ENCODE assay signal across 13 cellular contexts in the genomic region with DNA sequence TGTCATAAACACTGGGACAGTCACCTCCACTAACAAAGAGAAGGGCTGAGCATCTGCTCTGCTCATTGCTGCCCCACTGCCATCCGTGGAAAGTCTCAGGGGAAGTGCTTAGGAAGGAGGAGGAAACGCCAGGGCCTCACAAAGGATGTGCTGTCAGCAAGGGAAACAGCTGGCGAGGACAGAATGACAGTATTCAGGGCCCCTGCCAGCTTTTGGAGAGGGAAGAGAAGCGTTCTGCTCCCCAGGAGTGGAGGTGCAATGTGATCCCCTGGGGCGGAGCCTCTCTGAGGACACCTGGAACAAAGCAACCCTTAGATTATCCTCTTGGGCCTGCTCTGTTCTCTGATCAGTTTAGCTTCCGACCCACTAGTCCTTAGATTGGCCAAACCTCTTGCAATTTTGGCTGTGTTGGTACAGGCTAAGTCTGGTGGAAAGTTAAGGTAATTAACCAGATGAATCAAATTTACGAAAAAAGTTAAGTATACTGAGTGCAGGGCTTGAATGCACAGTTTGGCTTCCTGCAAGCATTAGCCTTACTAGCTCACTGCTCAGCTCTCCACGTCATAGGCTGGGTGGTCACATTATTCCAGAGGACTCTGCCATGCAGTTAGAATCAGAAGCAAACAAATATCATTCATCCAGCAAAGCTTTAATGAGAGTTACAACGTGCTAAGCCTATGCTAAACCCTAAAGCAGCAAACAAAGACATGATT.
DNase-seq lines count a peak whose midpoint lies in the region; ATAC-seq and TF ChIP-seq lines count a peak whose summit lies in the region.
"Had no signal": no experiment of that assay in that cellular context is flagged by ENCODE, and none has a peak within 500 bp of the region (broad histone marks: within the 10 kb centered on the region; RNA-seq: fewer than 3 reads in every experiment).

No MANE protein-coding gene starts in this region.

- peak; percentile 91 for DNase-seq in NCI-H1105 (lab: John Stamatoyannopoulos, UW)
- peak; percentile 91 for DNase-seq in NCI-H510A treated with DMSO at 0.1 percent for 48 hours (lab: John Stamatoyannopoulos, UW)
- peak; percentile 48 for DNase-seq in pons (ENCODE audit: low spot score)
- DNase-seq in foreskin melanocyte: no peak
- DNase-seq in mesenchymal stem cell: no peak
- DNase-seq: activated CD4-positive, alpha-beta T cell treated with anti-CD3 and anti-CD28 coated beads, Interleukin-2, amount 50 U/mL, for 1 hour; activated naive CD4-positive, alpha-beta T cell treated with anti-CD3 and anti-CD28 coated beads for 36 hours; CD4-positive, alpha-beta T cell; stimulated activated CD4-positive, alpha-beta T cell treated with anti-CD3 and anti-CD28 coated beads, Interleukin-2, amount 100 ng/mL, for 24 hours; stimulated activated naive CD4-positive, alpha-beta T cell treated with Interleukin-2 at 50 U/mL for 16 hours had no signal

- H3K4me3 Mint-ChIP-seq in activated T-helper 17 cell treated with anti-CD3 and anti-CD28 coated beads, Interleukin-2, amount 50 U/mL, for 72 hours: no peak overlapping the region
- H3K4me3 Mint-ChIP-seq: activated naive CD4-positive, alpha-beta T cell treated with anti-CD3 and anti-CD28 coated beads for 36 hours; CD4-positive, alpha-beta T cell had no signal

- H3K27ac ChIP-seq in gastroesophageal sphincter (no peak overlapping the region), mesenchymal stem cell (ENCODE audit: low read length, poor library complexity, severe bottlenecking) (no peak overlapping the region)

- H3K14ac ChIP-seq in mesenchymal stem cell (ENCODE audit: low read length in 2 of 2): no peak overlapping the region

- H3K9me3 ChIP-seq in gastroesophageal sphincter: no peaks in the 10 kb centered on the region
- no peaks in the 10 kb centered on the region for H3K9me3 ChIP-seq in mesenchymal stem cell (ENCODE audit: control insufficient read depth, low read length)

- no peaks in the 10 kb centered on the region for H3K36me3 Mint-ChIP-seq in activated T-helper 17 cell treated with anti-CD3 and anti-CD28 coated beads, Interleukin-2, amount 50 U/mL, for 72 hours (ENCODE audit: low read depth)

- no peak overlapping the region for H2AK5ac ChIP-seq in mesenchymal stem cell (ENCODE audit: low read length, severe bottlenecking)

- H3K27me3 Mint-ChIP-seq in activated T-helper 17 cell treated with anti-CD3 and anti-CD28 coated beads, Interleukin-2, amount 50 U/mL, for 72 hours: peaks cover 11% of the 10 kb centered on the region

- H4K8ac ChIP-seq in mesenchymal stem cell (ENCODE audit: low read length): no peak overlapping the region

- H2BK5ac ChIP-seq in mesenchymal stem cell (ENCODE audit: low read depth, low read length, poor library complexity, severe bottlenecking): no peak overlapping the region

- no peak overlapping the region for H2BK12ac ChIP-seq in mesenchymal stem cell (ENCODE audit: low read length in 2 of 2)

- no peaks in the 10 kb centered on the region for H3K4me1 Mint-ChIP-seq in activated T-helper 17 cell treated with anti-CD3 and anti-CD28 coated beads, Interleukin-2, amount 50 U/mL, for 72 hours

- no peak overlapping the region for H2AFZ ChIP-seq in mesenchymal stem cell (ENCODE audit: low read depth, low read length)

- no peak overlapping the region for H3K23ac ChIP-seq in mesenchymal stem cell (ENCODE audit: low read length in 2 of 2)

- H2BK15ac ChIP-seq in mesenchymal stem cell (ENCODE audit: low read depth, poor library complexity, severe bottlenecking): no peak overlapping the region

- no peak for TF ChIP-seq EP300 in gastroesophageal sphincter (IDR thresholded peaks at IDR 0.05)

- peak; percentile 74 for ATAC-seq in gastroesophageal sphincter
- ATAC-seq in activated T-helper 17 cell treated with anti-CD3 and anti-CD28 coated beads, Interleukin-2, amount 50 U/mL, for 72 hours (replicated peaks): no peak
- ATAC-seq in GM18502 (IDR thresholded peaks at IDR 0.05; ENCODE audit: poor library complexity, unreplicated experiment): no peak

- H3K4ac ChIP-seq in mesenchymal stem cell (ENCODE audit: low read depth in 1 of 2, low read length in 2 of 2): no peak overlapping the region

- H3K18ac ChIP-seq in mesenchymal stem cell (ENCODE audit: low read depth in 1 of 2, low read length in 2 of 2): no peak overlapping the region

- H3K4me2 ChIP-seq in mesenchymal stem cell (ENCODE audit: low read length, poor library complexity, severe bottlenecking): no peak overlapping the region

- no peak overlapping the region for H2BK120ac ChIP-seq in mesenchymal stem cell (ENCODE audit: low read depth, low read length)

- no peak overlapping the region for H3K27ac Mint-ChIP-seq in activated T-helper 17 cell treated with anti-CD3 and anti-CD28 coated beads, Interleukin-2, amount 50 U/mL, for 72 hours
- H3K27ac Mint-ChIP-seq: activated naive CD4-positive, alpha-beta T cell treated with anti-CD3 and anti-CD28 coated beads for 36 hours; CD4-positive, alpha-beta T cell had no signal

- 60 to 62% methylated on average over 5 to 7 of the region's 9 CpGs for WGBS in gastroesophageal sphincter (ENCODE audit: low coverage in 1 of 2), 2 donors
- WGBS in mesenchymal stem cell: 55% methylated on average over 9 of the region's 9 CpGs

- no peak for TF ChIP-seq CTCF in gastroesophageal sphincter (IDR thresholded peaks at IDR 0.05)

- H3K9me3 Mint-ChIP-seq in activated T-helper 17 cell treated with anti-CD3 and anti-CD28 coated beads, Interleukin-2, amount 50 U/mL, for 72 hours: no peaks in the 10 kb centered on the region
- H3K9me3 Mint-ChIP-seq: activated naive CD4-positive, alpha-beta T cell treated with anti-CD3 and anti-CD28 coated beads for 36 hours; CD4-positive, alpha-beta T cell had no signal

- H3K79me1 ChIP-seq in mesenchymal stem cell (replicated peaks; ENCODE audit: low read length, poor library complexity, severe bottlenecking): no peaks in the 10 kb centered on the region

- H3K9ac ChIP-seq in mesenchymal stem cell (ENCODE audit: low read length): no peak overlapping the region

- H4K91ac ChIP-seq in mesenchymal stem cell (ENCODE audit: low read length): no peak overlapping the region

- no peaks in the 10 kb centered on the region for H3K4me1 ChIP-seq in gastroesophageal sphincter
- no peaks in the 10 kb centered on the region for H3K4me1 ChIP-seq in mesenchymal stem cell (ENCODE audit: control insufficient read depth, insufficient read depth, low read depth, low read length)

- H3K27me3 ChIP-seq in gastroesophageal sphincter: no peaks in the 10 kb centered on the region
- peaks cover 0 to 3% of the 10 kb centered on the region in 2 experiments for H3K27me3 ChIP-seq in mesenchymal stem cell (ENCODE audit: control insufficient read depth in 1 of 2, insufficient read depth in 1 of 2, low read length in 2 of 2)

- TF ChIP-seq POLR2A in gastroesophageal sphincter (IDR thresholded peaks at IDR 0.05): no peak

- H3K36me3 ChIP-seq in gastroesophageal sphincter: no peaks in the 10 kb centered on the region
- H3K36me3 ChIP-seq in mesenchymal stem cell (ENCODE audit: control insufficient read depth in 1 of 2, insufficient read depth in 2 of 2, low read depth in 1 of 2, low read length in 2 of 2): no peaks in the 10 kb centered on the region

- no peak overlapping the region for H3K4me3 ChIP-seq in gastroesophageal sphincter
- H3K4me3 ChIP-seq in mesenchymal stem cell (ENCODE audit: insufficient read depth in 1 of 2, low read depth in 1 of 2, low read length in 2 of 2): no peak overlapping the region

Comparison
In these comparisons a context has a peak if more than half of its experiments do, and no peak if none do; other contexts are left out.
1. DNase-seq: peak in NCI-H1105 (single experiment), NCI-H510A treated with DMSO at 0.1 percent for 48 hours (single experiment) and pons (single experiment); none in foreskin melanocyte (single experiment) and mesenchymal stem cell (single experiment).